Comparison of ENCODE assay signal across 7 cellular contexts in genomic region chr5:68861099-68861498, GRCh38.
"Had no signal": no experiment of that assay in that cellular context is flagged by ENCODE, and none has a peak within 500 bp of the region (broad histone marks: within the 10 kb centered on the region; RNA-seq: fewer than 3 reads in every experiment).

No MANE protein-coding gene starts in this region.

- H3K4me1 Mint-ChIP-seq: GM23338 had no signal

- H3K36me3 ChIP-seq: HAP-1 had no signal

- DNase-seq: H7, IMR-90, KBM-7 had no signal

- H3K4me2 ChIP-seq: GM23338 had no signal

- FAIRE-seq: HTR-8/SVneo had no signal

- H2AFZ ChIP-seq: GM23338 had no signal

- H3K4me3 Mint-ChIP-seq: GM23338 had no signal

- H3K9me3 ChIP-seq: HAP-1 had no signal

- H3K27ac Mint-ChIP-seq: GM23338 had no signal

- ATAC-seq: GM23338, HCT116 had no signal

- H3K4me1 ChIP-seq: HAP-1 had no signal

- H3K4me3 ChIP-seq: GM23338, HAP-1 had no signal
